ENCODE assay signal across 16 cellular contexts in genomic region chr1:209802117-209802779, GRCh38. TPM values are rescaled to one million over a fixed set of nuclear protein-coding genes. Genes with fewer than 3 reads are reported as not detected.
A peak's percentile ranks its signal among the peaks of the same experiment; 100 is the strongest.
DNase-seq lines count a peak whose midpoint lies in the region; ATAC-seq and TF ChIP-seq lines count a peak whose summit lies in the region.
"Had no signal": no experiment of that assay in that cellular context is flagged by ENCODE, and none has a peak within 500 bp of the region (broad histone marks: within the 10 kb centered on the region; RNA-seq: fewer than 3 reads in every experiment).

No MANE protein-coding gene starts in this region.

- no peak overlapping the region for H3K9ac ChIP-seq in PC-3 (ENCODE audit: low read length)
- H3K9ac ChIP-seq in parathyroid adenoma, result no peak overlapping the region

- H3K36me3 ChIP-seq in PC-3 (ENCODE audit: low read depth, low read length) (peaks cover 23% of the 10 kb centered on the region), parathyroid adenoma (ENCODE audit: control insufficient read depth, insufficient read depth, low read length) (no peaks in the 10 kb centered on the region)
- no peaks in the 10 kb centered on the region for H3K36me3 ChIP-seq in CD8-positive, alpha-beta T cell (ENCODE audit: insufficient read depth, low read length)

- H3K79me2 ChIP-seq in PC-3 (ENCODE audit: low read length), result peaks cover 65% of the 10 kb centered on the region
- H3K79me2 ChIP-seq in parathyroid adenoma, result peaks cover 4% of the 10 kb centered on the region

- peak overlapping the region; percentile 60; the same call in 1 of the 2 replicates for H3K27ac Mint-ChIP-seq in HFFc6
- H3K27ac Mint-ChIP-seq in CD8-positive, alpha-beta T cell, result no peak overlapping the region
- no peak overlapping the region for H3K27ac Mint-ChIP-seq in stimulated activated naive CD8-positive, alpha-beta T cell treated with anti-CD3 and anti-CD28 coated beads, Interleukin-15, amount 100 ng/mL, for 72 hours
- H3K27ac Mint-ChIP-seq: H9, memory B cell had no signal

- POLR2A ChIA-PET in PC-3 (lab: Charles Lee; ENCODE audit: unreplicated experiment), result interaction anchor here (0.8 kb wide), 1 partner anchor 80 kb away, joined by 5 read pairs; no protein-coding TSS in a partner anchor
- POLR2A ChIA-PET in CD8-positive, alpha-beta T cell (lab: Charles Lee), result interaction anchor here (1.2 kb wide), 1 partner anchor 32 kb away, joined by 3 read pairs; no protein-coding TSS in a partner anchor

- H3F3A ChIP-seq in PC-3 (ENCODE audit: low read length, unreplicated experiment), result no peaks in the 10 kb centered on the region

- H3K9me2 ChIP-seq in PC-3 (replicated peaks; ENCODE audit: low read length), result no peaks in the 10 kb centered on the region

- H3K4me2 ChIP-seq in PC-3 (ENCODE audit: low read length) (0 out of 2 replicates have a peak overlapping the region, but pooled peaks have one; percentile 91), parathyroid adenoma (ENCODE audit: low read length) (peak overlapping the region; percentile 59)

- intact Hi-C loops in PC-3 (cut with micrococcal nuclease), result no loop called here
- intact Hi-C loops in CD8-positive, alpha-beta T cell (cut with DNase I, micrococcal nuclease), result no loop called here

- ATAC-seq in PC-3 (no peak), foreskin keratinocyte (no peak)
- ATAC-seq in CD8-positive, alpha-beta T cell, result no peak
- no peak for ATAC-seq in stimulated activated naive CD8-positive, alpha-beta T cell treated with anti-CD3 and anti-CD28 coated beads, Interleukin-15, amount 100 ng/mL, for 72 hours
- ATAC-seq: K562 had no signal

- no peaks in the 10 kb centered on the region for H3K9me3 Mint-ChIP-seq in HFFc6
- no peaks in the 10 kb centered on the region for H3K9me3 Mint-ChIP-seq in CD8-positive, alpha-beta T cell
- no peaks in the 10 kb centered on the region for H3K9me3 Mint-ChIP-seq in stimulated activated naive CD8-positive, alpha-beta T cell treated with anti-CD3 and anti-CD28 coated beads, Interleukin-15, amount 100 ng/mL, for 72 hours
- H3K9me3 Mint-ChIP-seq: H9, memory B cell had no signal

- H3K4me1 Mint-ChIP-seq in HFFc6 (ENCODE audit: low read depth), result peaks cover 43% of the 10 kb centered on the region
- H3K4me1 Mint-ChIP-seq in CD8-positive, alpha-beta T cell (ENCODE audit: low read depth), result peaks cover 13% of the 10 kb centered on the region
- H3K4me1 Mint-ChIP-seq in stimulated activated naive CD8-positive, alpha-beta T cell treated with anti-CD3 and anti-CD28 coated beads, Interleukin-15, amount 100 ng/mL, for 72 hours, result peaks cover 30% of the 10 kb centered on the region

- DNase-seq in HFFc6, result no peak
- DNase-seq in PC-3, result no peak
- DNase-seq in foreskin keratinocyte, result peak in 1 of 2 donors; percentile 69
- DNase-seq in activated CD4-positive, CD25-positive, alpha-beta regulatory T cell treated with anti-CD3 and anti-CD28 coated beads, Interleukin-2, amount 50 U/mL, for 72 hours, result no peak
- DNase-seq in NCI-H510A (lab: John Stamatoyannopoulos, UW), result no peak
- no peak for DNase-seq in CD8-positive, alpha-beta T cell
- no peak for DNase-seq in stimulated activated naive CD8-positive, alpha-beta T cell treated with anti-CD3 and anti-CD28 coated beads, Interleukin-15, amount 100 ng/mL, for 72 hours
- DNase-seq: activated CD4-positive, alpha-beta T cell treated with anti-CD3 and anti-CD28 coated beads, Interleukin-2, amount 50 U/mL, for 48 hours; DMS79 treated with DMSO at 0.1 percent for 48 hours; H9; NCI-H1694; substantia nigra had no signal

- H3K4me3 ChIP-seq in PC-3 (ENCODE audit: low read length) (no peak overlapping the region), parathyroid adenoma (ENCODE audit: low read depth, low read length) (peak overlapping the region; percentile 23)
- no peak overlapping the region for H3K4me3 ChIP-seq in CD8-positive, alpha-beta T cell (ENCODE audit: low read depth, low read length)
- H3K4me3 ChIP-seq: K562 had no signal

- peaks cover 41% of the 10 kb centered on the region for H4K20me1 ChIP-seq in PC-3 (ENCODE audit: low read length)

- H3K4me1 ChIP-seq in PC-3 (ENCODE audit: insufficient read depth, low read length) (peaks cover 28% of the 10 kb centered on the region), foreskin keratinocyte (peaks cover 7% of the 10 kb centered on the region), parathyroid adenoma (peaks cover 10% of the 10 kb centered on the region)
- peaks cover 12% of the 10 kb centered on the region for H3K4me1 ChIP-seq in CD8-positive, alpha-beta T cell (ENCODE audit: insufficient read depth, low read length)

- H3K27ac ChIP-seq in PC-3 (ENCODE audit: low read length) (no peak overlapping the region), foreskin keratinocyte (peak overlapping the region; percentile 100), parathyroid adenoma (peak overlapping the region; percentile 47)
- no peak overlapping the region for H3K27ac ChIP-seq in CD8-positive, alpha-beta T cell (ENCODE audit: low read depth, low read length)

- H3K27me3 Mint-ChIP-seq in HFFc6 (ENCODE audit: insufficient read depth), result peaks cover 4% of the 10 kb centered on the region
- peaks cover 11% of the 10 kb centered on the region for H3K27me3 Mint-ChIP-seq in CD8-positive, alpha-beta T cell (ENCODE audit: low read depth)
- no peaks in the 10 kb centered on the region for H3K27me3 Mint-ChIP-seq in stimulated activated naive CD8-positive, alpha-beta T cell treated with anti-CD3 and anti-CD28 coated beads, Interleukin-15, amount 100 ng/mL, for 72 hours
- H3K27me3 Mint-ChIP-seq: memory B cell had no signal

- H3K27me3 ChIP-seq in PC-3 (ENCODE audit: low read length) (no peaks in the 10 kb centered on the region), foreskin keratinocyte (no peaks in the 10 kb centered on the region), parathyroid adenoma (ENCODE audit: control insufficient read depth, insufficient read depth, low read length) (no peaks in the 10 kb centered on the region)
- no peaks in the 10 kb centered on the region for H3K27me3 ChIP-seq in CD8-positive, alpha-beta T cell (ENCODE audit: insufficient read depth, low read length)

- CTCF ChIA-PET in PC-3 (lab: Charles Lee), result interaction anchor here (0.6 kb wide), 1 partner anchor 54 kb away, joined by 3 read pairs; no protein-coding TSS in a partner anchor
- CTCF ChIA-PET in CD8-positive, alpha-beta T cell (lab: Charles Lee), result interaction anchor here (0.9 to 1.2 kb wide), 2 partner anchors 21 to 27 kb away, joined by 3 read pairs; no protein-coding TSS in a partner anchor

- BruUV-seq in PC-3 (replicated peaks; lab: Mats Ljungman, UMichigan), result no TSS peak

- no peaks in the 10 kb centered on the region for H3K36me3 Mint-ChIP-seq in HFFc6 (ENCODE audit: low read depth)
- H3K36me3 Mint-ChIP-seq in CD8-positive, alpha-beta T cell, result no peaks in the 10 kb centered on the region

- H3K9me3 ChIP-seq in PC-3 (ENCODE audit: low read length) (no peaks in the 10 kb centered on the region), parathyroid adenoma (ENCODE audit: control insufficient read depth, low read length) (no peaks in the 10 kb centered on the region)
- H3K9me3 ChIP-seq in CD8-positive, alpha-beta T cell (ENCODE audit: low read length), result no peaks in the 10 kb centered on the region

- TF ChIP-seq CTCF in HFFc6 (IDR thresholded peaks at IDR 0.05) (no peak), PC-3 (conservative IDR thresholded peaks at IDR 0.05; ENCODE audit: low read depth, low read length) (no peak), foreskin keratinocyte (conservative IDR thresholded peaks at IDR 0.05) (no peak), parathyroid adenoma (IDR thresholded peaks at IDR 0.05) (no peak)
- TF ChIP-seq CTCF in CD8-positive, alpha-beta T cell (IDR thresholded peaks at IDR 0.05), result no peak

- no peak overlapping the region for H2AFZ ChIP-seq in PC-3 (ENCODE audit: low read length)
- no peak overlapping the region for H2AFZ ChIP-seq in parathyroid adenoma

- no peak overlapping the region for H3K4me3 Mint-ChIP-seq in HFFc6
- no peak overlapping the region for H3K4me3 Mint-ChIP-seq in CD8-positive, alpha-beta T cell
- H3K4me3 Mint-ChIP-seq in stimulated activated naive CD8-positive, alpha-beta T cell treated with anti-CD3 and anti-CD28 coated beads, Interleukin-15, amount 100 ng/mL, for 72 hours, result no peak overlapping the region
- H3K4me3 Mint-ChIP-seq: H9, memory B cell had no signal

RNA-seq across cellular contexts. Expression of gene IRF6, which starts 3.7 kb away (rescaled TPM):
- 1 to 10 TPM in 2 of 6 experiments, under 1 TPM in 4; 0.14 to 3.2 (median 0.28) TPM for total RNA-seq in HFFc6 (2021; fragmentation: NEBNext Ultra II Directional; extraction: Animal tissue kit (Norgen Biotek cat#: 25700))
- total RNA-seq in PC-3 (2014; rRNA removed), result 61.6 and 65.7 TPM in 2 replicates
- total RNA-seq in foreskin keratinocyte, result 160 and 194 TPM in 2 replicates
- polyA plus RNA-seq in foreskin keratinocyte, result 70.3 and 93.1 TPM in 2 replicates
- total RNA-seq in CD8-positive, alpha-beta T cell, result 1 to 10 TPM; 2.5 to 3.4 TPM

RNA-seq across cellular contexts. Expression of gene C1orf74, which starts 17.9 kb away (rescaled TPM):
- 1 to 10 TPM; 1.8 to 2.7 (median 2.4) TPM for total RNA-seq in HFFc6 (2021; fragmentation: NEBNext Ultra II Directional; extraction: Animal tissue kit (Norgen Biotek cat#: 25700))
- total RNA-seq in PC-3 (2014; rRNA removed) (5.7 and 6.7 TPM in 2 replicates), foreskin keratinocyte (11.0 and 12.3 TPM in 2 replicates)
- polyA plus RNA-seq in foreskin keratinocyte, result 5.7 and 6.1 TPM in 2 replicates
- under 1 TPM; 0.71 to 0.75 TPM for total RNA-seq in CD8-positive, alpha-beta T cell

RNA-seq across cellular contexts. Expression of gene UTP25, which starts 25.5 kb away (rescaled TPM):
- total RNA-seq in HFFc6 (2021; fragmentation: NEBNext Ultra II Directional; extraction: Animal tissue kit (Norgen Biotek cat#: 25700)), result 10 to 100 TPM in 4 of 6 experiments, 1 to 10 TPM in 2; 9.0 to 18.5 (median 16.2) TPM
- total RNA-seq in PC-3 (2014; rRNA removed) (14.3 and 15.3 TPM in 2 replicates), foreskin keratinocyte (9.0 and 9.2 TPM in 2 replicates)
- polyA plus RNA-seq in foreskin keratinocyte, result 3.2 and 3.7 TPM in 2 replicates
- 1 to 10 TPM; 7.5 to 7.9 TPM for total RNA-seq in CD8-positive, alpha-beta T cell

RNA-seq across cellular contexts. Expression of gene TRAF3IP3, which starts 46.4 kb away (rescaled TPM):
- total RNA-seq in HFFc6 (2021; fragmentation: NEBNext Ultra II Directional; extraction: Animal tissue kit (Norgen Biotek cat#: 25700)), result under 1 TPM in 1 of 6 experiments, not detected in 5; 0.24 TPM
- total RNA-seq in PC-3 (2014; rRNA removed) (not detected in 2 replicates), foreskin keratinocyte (not detected in 2 replicates)
- 0.01 TPM in 1 of 2 replicates, not detected in the other for polyA plus RNA-seq in foreskin keratinocyte
- 100 to 1,000 TPM; 209 to 230 TPM for total RNA-seq in CD8-positive, alpha-beta T cell
- total RNA-seq: dermis microvascular lymphatic vessel endothelial cell, H9 had no signal

Comparison
In these comparisons a context has a peak if more than half of its experiments do, and no peak if none do; other contexts are left out.
1. H3K27ac ChIP-seq: peak in foreskin keratinocyte (single experiment) and parathyroid adenoma (single experiment); none in PC-3 (single experiment) and CD8-positive, alpha-beta T cell (single experiment).
2. RNA of gene IRF6, which starts 3.7 kb away (total RNA-seq): 160 to 194 TPM in foreskin keratinocyte and 61.6 to 65.7 TPM in PC-3; 2.5 to 3.4 TPM in CD8-positive, alpha-beta T cell and 0.14 to 3.2 TPM in HFFc6; every median in the first group is over 10 times any median in the second.